1 cellular context compared by ENCODE assay signal in the genomic region with DNA sequence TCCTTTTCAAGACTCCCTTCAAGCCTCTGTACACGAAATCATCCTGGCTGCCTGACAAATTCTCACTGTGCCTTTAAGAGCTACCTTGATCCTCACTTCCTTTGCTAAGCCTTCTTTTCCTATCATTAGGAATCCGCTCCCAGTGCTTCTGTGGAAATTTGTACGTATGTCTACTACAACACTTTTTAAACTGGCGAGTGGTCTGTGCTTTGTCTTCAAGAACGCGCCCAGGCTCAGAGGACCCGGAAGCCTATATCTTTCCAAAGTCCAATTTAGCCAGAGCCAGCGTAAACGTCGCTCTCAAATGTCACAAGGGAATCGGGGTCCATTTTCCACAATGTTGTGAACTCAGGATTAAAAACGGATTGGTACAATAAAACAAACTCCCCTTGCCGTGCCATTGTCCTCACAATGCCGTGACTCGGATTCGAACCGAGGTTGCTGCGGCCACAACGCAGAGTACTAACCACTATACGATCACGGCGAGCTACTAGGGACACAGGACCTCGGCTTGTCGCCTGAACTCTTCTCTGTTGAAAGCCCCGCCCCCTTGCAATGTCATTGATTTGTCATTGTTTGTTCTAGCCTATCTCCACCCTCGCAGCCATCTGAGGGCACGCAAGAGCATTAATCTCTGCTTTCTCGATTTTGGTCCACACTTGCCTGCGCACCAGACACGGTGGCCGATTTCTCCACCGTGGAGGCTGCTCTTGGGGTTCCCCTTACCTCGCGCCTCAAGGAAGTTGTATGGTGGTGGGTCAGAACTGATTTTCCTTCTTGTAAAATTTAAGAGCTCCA.
TF ChIP-seq lines count a peak whose summit lies in the region.

No MANE protein-coding gene starts in this region.

TF ChIP-seq in GM12878, 131 proteins besides CTCF, POLR2A, EP300 and RAD21 (continued from another document and continues in another):
- TF ChIP-seq, protein P1, sequence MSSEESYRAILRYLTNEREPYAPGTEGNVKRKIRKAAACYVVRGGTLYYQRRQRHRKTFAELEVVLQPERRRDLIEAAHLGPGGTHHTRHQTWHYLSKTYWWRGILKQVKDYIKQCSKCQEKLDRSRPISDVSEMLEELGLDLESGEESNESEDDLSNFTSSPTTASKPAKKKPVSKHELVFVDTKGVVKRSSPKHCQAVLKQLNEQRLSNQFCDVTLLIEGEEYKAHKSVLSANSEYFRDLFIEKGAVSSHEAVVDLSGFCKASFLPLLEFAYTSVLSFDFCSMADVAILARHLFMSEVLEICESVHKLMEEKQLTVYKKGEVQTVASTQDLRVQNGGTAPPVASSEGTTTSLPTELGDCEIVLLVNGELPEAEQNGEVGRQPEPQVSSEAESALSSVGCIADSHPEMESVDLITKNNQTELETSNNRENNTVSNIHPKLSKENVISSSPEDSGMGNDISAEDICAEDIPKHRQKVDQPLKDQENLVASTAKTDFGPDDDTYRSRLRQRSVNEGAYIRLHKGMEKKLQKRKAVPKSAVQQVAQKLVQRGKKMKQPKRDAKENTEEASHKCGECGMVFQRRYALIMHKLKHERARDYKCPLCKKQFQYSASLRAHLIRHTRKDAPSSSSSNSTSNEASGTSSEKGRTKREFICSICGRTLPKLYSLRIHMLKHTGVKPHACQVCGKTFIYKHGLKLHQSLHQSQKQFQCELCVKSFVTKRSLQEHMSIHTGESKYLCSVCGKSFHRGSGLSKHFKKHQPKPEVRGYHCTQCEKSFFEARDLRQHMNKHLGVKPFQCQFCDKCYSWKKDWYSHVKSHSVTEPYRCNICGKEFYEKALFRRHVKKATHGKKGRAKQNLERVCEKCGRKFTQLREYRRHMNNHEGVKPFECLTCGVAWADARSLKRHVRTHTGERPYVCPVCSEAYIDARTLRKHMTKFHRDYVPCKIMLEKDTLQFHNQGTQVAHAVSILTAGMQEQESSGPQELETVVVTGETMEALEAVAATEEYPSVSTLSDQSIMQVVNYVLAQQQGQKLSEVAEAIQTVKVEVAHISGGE (CRISPR knock-in tag; IDR thresholded peaks at IDR 0.05) = no peak
- TF ChIP-seq ZBTB4 (CRISPR knock-in tag; IDR thresholded peaks at IDR 0.05) = no peak
- no peak for TF ChIP-seq SUZ12 (IDR thresholded peaks at IDR 0.05; ENCODE audit: unreplicated experiment)
- TF ChIP-seq ZBED1 (IDR thresholded peaks at IDR 0.05; ENCODE audit: borderline replicate concordance) = 0 out of 2 replicates have a peak, but pooled peaks have one; percentile 57
- peak; percentile 25; the same call in 1 of the 2 replicates for TF ChIP-seq DPF2 (IDR thresholded peaks at IDR 0.05)
- no peak for TF ChIP-seq KAT2A (conservative IDR thresholded peaks at IDR 0.05; ENCODE audit: control insufficient read depth, low read depth, low read length)
- TF ChIP-seq MTA2 (IDR thresholded peaks at IDR 0.05; ENCODE audit: low read depth) = 0 out of 2 replicates have a peak, but pooled peaks have one; percentile 19
- TF ChIP-seq RELB (IDR thresholded peaks at IDR 0.05; ENCODE audit: low read depth) = peak; percentile 73
- TF ChIP-seq NFYA (IDR thresholded peaks at IDR 0.05; ENCODE audit: borderline replicate concordance, low read depth, low read length) = no peak
- TF ChIP-seq KDM1A (IDR thresholded peaks at IDR 0.05; ENCODE audit: borderline replicate concordance) = no peak
- TF ChIP-seq CBX3 (IDR thresholded peaks at IDR 0.05; ENCODE audit: borderline replicate concordance, low read depth) = no peak
- no peak for TF ChIP-seq ATF3 (IDR thresholded peaks at IDR 0.05; ENCODE audit: borderline replicate concordance, extremely low read depth, low read depth, low read length)
- peak; percentile 91 for TF ChIP-seq CREB1 (IDR thresholded peaks at IDR 0.05; ENCODE audit: low read depth)
- TF ChIP-seq, protein P2, sequence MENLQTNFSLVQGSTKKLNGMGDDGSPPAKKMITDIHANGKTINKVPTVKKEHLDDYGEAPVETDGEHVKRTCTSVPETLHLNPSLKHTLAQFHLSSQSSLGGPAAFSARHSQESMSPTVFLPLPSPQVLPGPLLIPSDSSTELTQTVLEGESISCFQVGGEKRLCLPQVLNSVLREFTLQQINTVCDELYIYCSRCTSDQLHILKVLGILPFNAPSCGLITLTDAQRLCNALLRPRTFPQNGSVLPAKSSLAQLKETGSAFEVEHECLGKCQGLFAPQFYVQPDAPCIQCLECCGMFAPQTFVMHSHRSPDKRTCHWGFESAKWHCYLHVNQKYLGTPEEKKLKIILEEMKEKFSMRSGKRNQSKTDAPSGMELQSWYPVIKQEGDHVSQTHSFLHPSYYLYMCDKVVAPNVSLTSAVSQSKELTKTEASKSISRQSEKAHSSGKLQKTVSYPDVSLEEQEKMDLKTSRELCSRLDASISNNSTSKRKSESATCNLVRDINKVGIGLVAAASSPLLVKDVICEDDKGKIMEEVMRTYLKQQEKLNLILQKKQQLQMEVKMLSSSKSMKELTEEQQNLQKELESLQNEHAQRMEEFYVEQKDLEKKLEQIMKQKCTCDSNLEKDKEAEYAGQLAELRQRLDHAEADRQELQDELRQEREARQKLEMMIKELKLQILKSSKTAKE (IDR thresholded peaks at IDR 0.05; ENCODE audit: low read depth, poor library complexity, severe bottlenecking) = peak; percentile 93
- peak; percentile 74 for TF ChIP-seq IKZF1 (conservative IDR thresholded peaks at IDR 0.05)
- peak; percentile 99 for TF ChIP-seq POLR2AphosphoS5 (IDR thresholded peaks at IDR 0.05; ENCODE audit: low read length)
- TF ChIP-seq ESRRA (IDR thresholded peaks at IDR 0.05; ENCODE audit: low read length) = peak; percentile 88; the same call in 1 of the 2 replicates
- TF ChIP-seq, protein P3, sequence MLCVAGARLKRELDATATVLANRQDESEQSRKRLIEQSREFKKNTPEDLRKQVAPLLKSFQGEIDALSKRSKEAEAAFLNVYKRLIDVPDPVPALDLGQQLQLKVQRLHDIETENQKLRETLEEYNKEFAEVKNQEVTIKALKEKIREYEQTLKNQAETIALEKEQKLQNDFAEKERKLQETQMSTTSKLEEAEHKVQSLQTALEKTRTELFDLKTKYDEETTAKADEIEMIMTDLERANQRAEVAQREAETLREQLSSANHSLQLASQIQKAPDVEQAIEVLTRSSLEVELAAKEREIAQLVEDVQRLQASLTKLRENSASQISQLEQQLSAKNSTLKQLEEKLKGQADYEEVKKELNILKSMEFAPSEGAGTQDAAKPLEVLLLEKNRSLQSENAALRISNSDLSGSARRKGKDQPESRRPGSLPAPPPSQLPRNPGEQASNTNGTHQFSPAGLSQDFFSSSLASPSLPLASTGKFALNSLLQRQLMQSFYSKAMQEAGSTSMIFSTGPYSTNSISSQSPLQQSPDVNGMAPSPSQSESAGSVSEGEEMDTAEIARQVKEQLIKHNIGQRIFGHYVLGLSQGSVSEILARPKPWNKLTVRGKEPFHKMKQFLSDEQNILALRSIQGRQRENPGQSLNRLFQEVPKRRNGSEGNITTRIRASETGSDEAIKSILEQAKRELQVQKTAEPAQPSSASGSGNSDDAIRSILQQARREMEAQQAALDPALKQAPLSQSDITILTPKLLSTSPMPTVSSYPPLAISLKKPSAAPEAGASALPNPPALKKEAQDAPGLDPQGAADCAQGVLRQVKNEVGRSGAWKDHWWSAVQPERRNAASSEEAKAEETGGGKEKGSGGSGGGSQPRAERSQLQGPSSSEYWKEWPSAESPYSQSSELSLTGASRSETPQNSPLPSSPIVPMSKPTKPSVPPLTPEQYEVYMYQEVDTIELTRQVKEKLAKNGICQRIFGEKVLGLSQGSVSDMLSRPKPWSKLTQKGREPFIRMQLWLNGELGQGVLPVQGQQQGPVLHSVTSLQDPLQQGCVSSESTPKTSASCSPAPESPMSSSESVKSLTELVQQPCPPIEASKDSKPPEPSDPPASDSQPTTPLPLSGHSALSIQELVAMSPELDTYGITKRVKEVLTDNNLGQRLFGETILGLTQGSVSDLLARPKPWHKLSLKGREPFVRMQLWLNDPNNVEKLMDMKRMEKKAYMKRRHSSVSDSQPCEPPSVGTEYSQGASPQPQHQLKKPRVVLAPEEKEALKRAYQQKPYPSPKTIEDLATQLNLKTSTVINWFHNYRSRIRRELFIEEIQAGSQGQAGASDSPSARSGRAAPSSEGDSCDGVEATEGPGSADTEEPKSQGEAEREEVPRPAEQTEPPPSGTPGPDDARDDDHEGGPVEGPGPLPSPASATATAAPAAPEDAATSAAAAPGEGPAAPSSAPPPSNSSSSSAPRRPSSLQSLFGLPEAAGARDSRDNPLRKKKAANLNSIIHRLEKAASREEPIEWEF (IDR thresholded peaks at IDR 0.05; ENCODE audit: insufficient replicate concordance, low read depth, low read length) = no peak
- TF ChIP-seq SRF (IDR thresholded peaks at IDR 0.05; ENCODE audit: low read depth in 2 of 2, low read length in 2 of 2) = 0 out of 4 replicates have a peak, but pooled peaks of 1 of the 2 experiments have one; percentile 29
- peak; percentile 84; the same call in 1 of the 2 replicates for TF ChIP-seq RB1 (IDR thresholded peaks at IDR 0.05; ENCODE audit: borderline replicate concordance)
- no peak for TF ChIP-seq HDGF (IDR thresholded peaks at IDR 0.05)
- peak; percentile 86 for TF ChIP-seq ZNF687 (IDR thresholded peaks at IDR 0.05)
- TF ChIP-seq E4F1 (IDR thresholded peaks at IDR 0.05; ENCODE audit: borderline replicate concordance, partially characterized antibody) = peak; percentile 38
